Comparison of ENCODE assay signal across 8 cellular contexts in genomic region chr12:133081408-133081806, GRCh38. TPM values are rescaled to one million over a fixed set of nuclear protein-coding genes. Genes with fewer than 3 reads are reported as not detected.
DNase-seq lines count a peak whose midpoint lies in the region; ATAC-seq and TF ChIP-seq lines count a peak whose summit lies in the region.

No MANE protein-coding gene starts in this region.

- H3K27me3 ChIP-seq in CD4-positive, alpha-beta T cell (ENCODE audit: control insufficient read depth, insufficient read depth, low read length) = no peaks in the 10 kb centered on the region
- H3K27me3 ChIP-seq in Karpas-422 (ENCODE audit: low read length) (no peaks in the 10 kb centered on the region), endocrine pancreas (ENCODE audit: control insufficient read depth, insufficient read depth, low read length) (no peaks in the 10 kb centered on the region), neural progenitor cell (no peaks in the 10 kb centered on the region)

- CTCF ChIA-PET in CD4-positive, alpha-beta T cell (lab: Charles Lee) = interaction anchor here (1.6 kb wide), 1 partner anchor 100 kb away, joined by 6 read pairs; the partner anchor contains the start of gene ZNF268

- H2AFZ ChIP-seq in Karpas-422 (ENCODE audit: low read length) = no peak overlapping the region
- H2AFZ ChIP-seq in neural progenitor cell (replicated peaks) = no peak overlapping the region

- H3F3A ChIP-seq in neural progenitor cell (ENCODE audit: low read depth) = peaks cover 7% of the 10 kb centered on the region

- H3K4me1 Mint-ChIP-seq in CD4-positive, alpha-beta T cell (ENCODE audit: low read depth) = peaks cover 16% of the 10 kb centered on the region
- peaks cover 3% of the 10 kb centered on the region for H3K4me1 Mint-ChIP-seq in neural progenitor cell

- POLR2A ChIA-PET in CD4-positive, alpha-beta T cell (lab: Charles Lee) = interaction anchor here (0.6 to 2.5 kb wide), 8 partner anchors 24 to 208 kb away, joined by 3 to 37 read pairs (median 7); partner anchors contain the start of genes ZNF10, ZNF26, ZNF268 and ZNF84

- TF ChIP-seq CTCF in CD4-positive, alpha-beta T cell (IDR thresholded peaks at IDR 0.05) = no peak
- TF ChIP-seq CTCF in neural progenitor cell (IDR thresholded peaks at IDR 0.05) = no peak

- H3K9me3 ChIP-seq in CD4-positive, alpha-beta T cell (ENCODE audit: control insufficient read depth, low read length) = peaks cover 83% of the 10 kb centered on the region
- peaks cover 56% of the 10 kb centered on the region for H3K9me3 ChIP-seq in Karpas-422 (ENCODE audit: low read length)
- peaks cover 9% of the 10 kb centered on the region for H3K9me3 ChIP-seq in endocrine pancreas (ENCODE audit: control insufficient read depth, low read length)
- H3K9me3 ChIP-seq in neural progenitor cell (ENCODE audit: low read depth) = peaks cover 58% of the 10 kb centered on the region

- H3K4me3 Mint-ChIP-seq in CD4-positive, alpha-beta T cell = peak overlapping the region; percentile 74
- H3K4me3 Mint-ChIP-seq in neural progenitor cell = no peak overlapping the region

- no peaks in the 10 kb centered on the region for H3K9me2 ChIP-seq in Karpas-422 (replicated peaks; ENCODE audit: insufficient read depth, low read length)

- H3K36me3 ChIP-seq in Karpas-422 (ENCODE audit: insufficient read depth, low read length) (peaks cover 49% of the 10 kb centered on the region), endocrine pancreas (ENCODE audit: control insufficient read depth, insufficient read depth, low read length) (peaks cover 32% of the 10 kb centered on the region), neural progenitor cell (peaks cover 47% of the 10 kb centered on the region)

- peaks cover 9% of the 10 kb centered on the region; the same call in 1 of the 2 replicates for H3K4me1 ChIP-seq in Karpas-422 (ENCODE audit: low read length)
- H3K4me1 ChIP-seq in endocrine pancreas (ENCODE audit: control insufficient read depth, insufficient read depth, low read length) = no peaks in the 10 kb centered on the region
- H3K4me1 ChIP-seq in neural progenitor cell = peaks cover 4% of the 10 kb centered on the region

- peak overlapping the region; percentile 98 for H3K27ac ChIP-seq in CD4-positive, alpha-beta T cell (ENCODE audit: low read depth, low read length)
- H3K27ac ChIP-seq in Karpas-422 (ENCODE audit: low read length) (no peak overlapping the region), neural progenitor cell (peak overlapping the region; percentile 98)

- no peak overlapping the region for H3K9ac ChIP-seq in Karpas-422 (ENCODE audit: low read length)
- peak overlapping the region; percentile 47 for H3K9ac ChIP-seq in endocrine pancreas (ENCODE audit: control insufficient read depth, insufficient read depth, low read length)
- H3K9ac ChIP-seq in neural progenitor cell = peak overlapping the region; percentile 95

- peak overlapping the region; percentile 55; the same call in 1 of the 2 replicates for H3K4me3 ChIP-seq in Karpas-422 (ENCODE audit: low read length)
- H3K4me3 ChIP-seq in endocrine pancreas (ENCODE audit: control insufficient read depth, insufficient read depth, low read length) = peak overlapping the region; percentile 48
- H3K4me3 ChIP-seq in neural progenitor cell = peak overlapping the region; percentile 79

- H3K79me2 ChIP-seq in Karpas-422 (ENCODE audit: low read length) (peaks cover 7% of the 10 kb centered on the region), neural progenitor cell (ENCODE audit: low read depth) (peaks cover 25% of the 10 kb centered on the region)

- no peak for ATAC-seq in CD4-positive, alpha-beta T cell (ENCODE audit: poor library complexity)
- no peak for ATAC-seq in HG02938 (IDR thresholded peaks at IDR 0.05; ENCODE audit: unreplicated experiment)

- H3K9me3 Mint-ChIP-seq in CD4-positive, alpha-beta T cell = peaks cover 19% of the 10 kb centered on the region
- H3K9me3 Mint-ChIP-seq in neural progenitor cell = peaks cover 68% of the 10 kb centered on the region

- intact Hi-C loops in CD4-positive, alpha-beta T cell (cut with DNase I, micrococcal nuclease) = loop anchor here in 1 of 2 experiments (2.0 kb wide), 1 partner anchor 173 kb away; no protein-coding TSS in a partner anchor

- DNase-seq in CD4-positive, alpha-beta T cell = peak in 2 of 10 experiments; percentile 4
- DNase-seq in Karpas-422 (no peak), neural progenitor cell (ENCODE audit: low spot score) (no peak), G401 (ENCODE audit: low spot score) (no peak), AG08396 (ENCODE audit: low spot score) (no peak), DMS153 (lab: John Stamatoyannopoulos, UW) (no peak)

- no peak overlapping the region for H3K27ac Mint-ChIP-seq in CD4-positive, alpha-beta T cell
- no peak overlapping the region for H3K27ac Mint-ChIP-seq in neural progenitor cell

- no peaks in the 10 kb centered on the region for H3K27me3 Mint-ChIP-seq in CD4-positive, alpha-beta T cell
- peaks cover 7% of the 10 kb centered on the region for H3K27me3 Mint-ChIP-seq in neural progenitor cell (ENCODE audit: insufficient read depth, low read depth)

- peaks cover 17% of the 10 kb centered on the region for H3K36me3 Mint-ChIP-seq in CD4-positive, alpha-beta T cell (ENCODE audit: low read depth)
- peaks cover 55% of the 10 kb centered on the region for H3K36me3 Mint-ChIP-seq in neural progenitor cell

- H3K4me2 ChIP-seq in Karpas-422 (ENCODE audit: low read depth, low read length, poor library complexity, severe bottlenecking) (peak overlapping the region; percentile 69), neural progenitor cell (peak overlapping the region; percentile 66)

- in situ Hi-C loops in G401 (cut with HindIII; ENCODE audit: low sequenced_read_pairs) = no loop called here

- H4K20me1 ChIP-seq in Karpas-422 (ENCODE audit: insufficient read depth, low read depth, low read length) = no peaks in the 10 kb centered on the region
- H4K20me1 ChIP-seq in neural progenitor cell (ENCODE audit: low read depth) = no peaks in the 10 kb centered on the region

RNA-seq across cellular contexts. Expression of gene ZNF140, which starts 0.7 kb away (rescaled TPM):
- 1 to 10 TPM; 6.6 to 8.5 TPM for total RNA-seq in CD4-positive, alpha-beta T cell
- 11.0 and 29.0 TPM in 2 replicates for total RNA-seq in Karpas-422 (2014; rRNA removed; shearing (Covaris generic); ENCODE audit: low replicate concordance)
- 24.4 and 35.3 TPM in 2 replicates for total RNA-seq in neural progenitor cell (ENCODE audit: low replicate concordance)
- 19.8 and 30.4 TPM in 2 replicates for total RNA-seq in G401 (2014; rRNA removed; shearing (Covaris generic))

RNA-seq across cellular contexts. Expression of gene ZNF84, which starts 44.1 kb away (rescaled TPM):
- total RNA-seq in CD4-positive, alpha-beta T cell = 10 to 100 TPM; 22.8 to 26.0 TPM
- 29.7 and 33.2 TPM in 2 replicates for total RNA-seq in Karpas-422 (2014; rRNA removed; shearing (Covaris generic); ENCODE audit: low replicate concordance)
- total RNA-seq in neural progenitor cell (ENCODE audit: low replicate concordance) = 65.3 and 99.2 TPM in 2 replicates
- 10.0 and 32.6 TPM in 2 replicates for total RNA-seq in G401 (2014; rRNA removed; shearing (Covaris generic))

RNA-seq across cellular contexts. Expression of gene ZNF891, which starts 48.7 kb away (rescaled TPM):
- total RNA-seq in CD4-positive, alpha-beta T cell = 1 to 10 TPM; 4.5 TPM
- 4.0 and 5.4 TPM in 2 replicates for total RNA-seq in Karpas-422 (2014; rRNA removed; shearing (Covaris generic); ENCODE audit: low replicate concordance)
- 6.0 and 7.2 TPM in 2 replicates for total RNA-seq in neural progenitor cell (ENCODE audit: low replicate concordance)
- total RNA-seq in G401 (2014; rRNA removed; shearing (Covaris generic)) = 1.4 and 1.6 TPM in 2 replicates

RNA-seq across cellular contexts. Expression of gene ZNF10, which starts 49.0 kb away (rescaled TPM):
- 10 to 100 TPM; 43.3 to 47.8 TPM for total RNA-seq in CD4-positive, alpha-beta T cell
- total RNA-seq in Karpas-422 (2014; rRNA removed; shearing (Covaris generic); ENCODE audit: low replicate concordance) = 13.3 and 17.7 TPM in 2 replicates
- 19.6 and 27.8 TPM in 2 replicates for total RNA-seq in neural progenitor cell (ENCODE audit: low replicate concordance)
- 4.7 and 5.1 TPM in 2 replicates for total RNA-seq in G401 (2014; rRNA removed; shearing (Covaris generic))
